Comparison of ENCODE assay signal across 12 cellular contexts in genomic region chr15:101455291-101455916, GRCh38. TPM values are rescaled to one million over a fixed set of nuclear protein-coding genes. Genes with fewer than 3 reads are reported as not detected.
DNase-seq lines count a peak whose midpoint lies in the region; ATAC-seq and TF ChIP-seq lines count a peak whose summit lies in the region.
"Had no signal": no experiment of that assay in that cellular context is flagged by ENCODE, and none has a peak within 500 bp of the region (broad histone marks: within the 10 kb centered on the region; RNA-seq: fewer than 3 reads in every experiment).

No MANE protein-coding gene starts in this region.

- TF ChIP-seq CTCF in A673 (conservative IDR thresholded peaks at IDR 0.05; ENCODE audit: low read depth, low read length) (no peak), liver (IDR thresholded peaks at IDR 0.05; ENCODE audit: low read depth, low read length, missing input control) (no peak), nephron progenitor cell (IDR thresholded peaks at IDR 0.05) (no peak), chondrocyte (IDR thresholded peaks at IDR 0.05) (no peak)

- H3K36me3 ChIP-seq in A673 (ENCODE audit: insufficient read depth, low read length, poor library complexity, severe bottlenecking) (no peaks in the 10 kb centered on the region), liver (ENCODE audit: control insufficient read depth in 4 of 4, insufficient read depth in 3 of 4, low read depth in 1 of 4, low read length in 3 of 4) (peaks cover 0 to 4% (median 0%) of the 10 kb centered on the region in 4 donors)

- no peak overlapping the region for H3K4me3 Mint-ChIP-seq in nephron progenitor cell
- no peak overlapping the region for H3K4me3 Mint-ChIP-seq in chondrocyte (ENCODE audit: unreplicated experiment)

- no peaks in the 10 kb centered on the region for H3K27me3 ChIP-seq in A673 (replicated peaks; ENCODE audit: insufficient read depth, low read depth, low read length, poor library complexity)
- no peaks in the 10 kb centered on the region for H3K27me3 ChIP-seq in liver (ENCODE audit: control insufficient read depth in 4 of 4, insufficient read depth in 4 of 4, low read length in 3 of 4)

- POLR2A ChIA-PET in A673 (lab: Charles Lee; ENCODE audit: low non-redundant PET), result no interaction called here

- peak overlapping the region in 1 of 2 donors; percentile 68 for H3K9ac ChIP-seq in liver (ENCODE audit: low read depth in 1 of 2, low read length in 2 of 2)

- CTCF ChIA-PET in A673 (lab: Charles Lee), result no interaction called here

- peak; percentile 16 for DNase-seq in A673 (ENCODE audit: low spot score)
- peak; percentile 29 for DNase-seq in HS-5 (ENCODE audit: low read depth)
- peak in 47 of 61 donors; percentile 19 to 83 (median 57) for DNase-seq in caudate nucleus (lab: John Stamatoyannopoulos, UW)
- DNase-seq in NCI-H446 treated with DMSO at 0.1 percent for 48 hours (lab: John Stamatoyannopoulos, UW), result no peak
- no peak for DNase-seq in nephron progenitor cell
- DNase-seq in chondrocyte (ENCODE audit: low spot score), result no peak
- DNase-seq: activated CD4-positive, alpha-beta T cell treated with anti-CD3 and anti-CD28 coated beads for 1 hour; Caco-2; central memory CD4-positive, alpha-beta T cell; stimulated activated CD4-positive, alpha-beta T cell treated with anti-CD3 and anti-CD28 coated beads, Interleukin-4, amount 100 ng/mL, for 24 hours had no signal

- intact Hi-C loops in A673 (cut with micrococcal nuclease; ENCODE audit: unreplicated experiment), result no loop called here

- 36% methylated on average over 9 of the region's 9 CpGs for WGBS in liver

- H3K27ac Mint-ChIP-seq in nephron progenitor cell (no peak overlapping the region), chondrocyte (ENCODE audit: unreplicated experiment) (no peak overlapping the region)

- no TSS peak for BruUV-seq in A673 (replicated peaks; lab: Mats Ljungman, UMichigan)

- H3K9me3 Mint-ChIP-seq in nephron progenitor cell (no peaks in the 10 kb centered on the region), chondrocyte (ENCODE audit: low read depth) (no peaks in the 10 kb centered on the region)

- H3K9me3 ChIP-seq in A673 (ENCODE audit: low read depth, low read length, poor library complexity, severe bottlenecking) (no peaks in the 10 kb centered on the region), liver (ENCODE audit: control insufficient read depth in 4 of 4, low read length in 3 of 4) (no peaks in the 10 kb centered on the region)
- H3K9me3 ChIP-seq: Caco-2 had no signal

- no peak overlapping the region for H3K4me3 ChIP-seq in A673 (ENCODE audit: low read depth, low read length, poor library complexity, severe bottlenecking)
- no peak overlapping the region for H3K4me3 ChIP-seq in liver (ENCODE audit: low read depth in 1 of 3, low read length in 3 of 3)

- no peak for ATAC-seq in GM18861 (IDR thresholded peaks at IDR 0.05; ENCODE audit: unreplicated experiment)

- H3K27me3 Mint-ChIP-seq in nephron progenitor cell (ENCODE audit: low read depth, poor library complexity) (peaks cover 4% of the 10 kb centered on the region), chondrocyte (ENCODE audit: low read depth) (peaks cover 11% of the 10 kb centered on the region)

- H3K36me3 Mint-ChIP-seq in nephron progenitor cell (ENCODE audit: low read depth) (no peaks in the 10 kb centered on the region), chondrocyte (ENCODE audit: low read depth) (no peaks in the 10 kb centered on the region)

- H3K27ac ChIP-seq in A673 (ENCODE audit: low read depth, low read length, poor library complexity, severe bottlenecking) (no peak overlapping the region), caudate nucleus (ENCODE audit: low read depth, low read length) (peak overlapping the region; percentile 90), liver (ENCODE audit: low read depth in 1 of 2, low read length in 2 of 2) (peak overlapping the region; percentile 58 to 87)

- H3K4me1 ChIP-seq in A673 (ENCODE audit: insufficient read depth, low read length, poor library complexity, severe bottlenecking) (no peaks in the 10 kb centered on the region), liver (ENCODE audit: control insufficient read depth in 4 of 4, insufficient read depth in 4 of 4, low read length in 3 of 4) (peaks cover 19 to 84% (median 53%) of the 10 kb centered on the region in 4 donors)

- peak; percentile 9 to 19 for TF ChIP-seq RAD21 in liver (IDR thresholded peaks at IDR 0.05)

- H3K4me1 Mint-ChIP-seq in nephron progenitor cell (peaks cover 57% of the 10 kb centered on the region), chondrocyte (ENCODE audit: low read depth) (no peaks in the 10 kb centered on the region)

TF ChIP-seq in liver, 16 proteins besides CTCF, POLR2A, EP300 and RAD21:
- TF ChIP-seq TAF1 (conservative IDR thresholded peaks at IDR 0.05), result no peak
- TF ChIP-seq JUND (IDR thresholded peaks at IDR 0.05), result no peak
- TF ChIP-seq SP1 (IDR thresholded peaks at IDR 0.05), result peak; percentile 34
- peak in 1 of 2 donors; percentile 54 for TF ChIP-seq HNF4A (conservative IDR thresholded peaks at IDR 0.05)
- TF ChIP-seq ZBTB33 (IDR thresholded peaks at IDR 0.05), result peak; percentile 39
- TF ChIP-seq FOXA1 (IDR thresholded peaks at IDR 0.05), result no peak
- peak; percentile 10 for TF ChIP-seq NR2F2 (IDR thresholded peaks at IDR 0.05)
- TF ChIP-seq FOXA2 (IDR thresholded peaks at IDR 0.05), result peak; percentile 32
- TF ChIP-seq REST (IDR thresholded peaks at IDR 0.05), result peak; percentile 18
- no peak for TF ChIP-seq ATF3 (IDR thresholded peaks at IDR 0.05)
- TF ChIP-seq MAX (IDR thresholded peaks at IDR 0.05), result peak; percentile 66
- no peak for TF ChIP-seq HNF4G (IDR thresholded peaks at IDR 0.05)
- TF ChIP-seq YY1 (IDR thresholded peaks at IDR 0.05), result peak; percentile 83
- peak; percentile 36 to 74 for TF ChIP-seq RXRA (IDR thresholded peaks at IDR 0.05)
- no peak for TF ChIP-seq EGR1 (IDR thresholded peaks at IDR 0.05; ENCODE audit: low read depth in 2 of 2)
- TF ChIP-seq GABPA (IDR thresholded peaks at IDR 0.05 in 1 of 2, conservative IDR thresholded peaks at IDR 0.05 in 1 of 2), result no peak

RNA-seq across cellular contexts. Expression of gene PCSK6, which starts 34.1 kb away (rescaled TPM):
- 2.6 and 4.3 TPM in 2 replicates for total RNA-seq in A673 (2021)
- 100 to 1,000 TPM; 124 to 398 TPM for total RNA-seq in liver
- polyA plus RNA-seq in liver, result 100 to 1,000 TPM in 1 of 2 donors, 10 to 100 TPM in 1; 94.8 to 212 TPM
- total RNA-seq in chondrocyte, result 0.40 to 2.0 TPM (median 1.4 TPM) in 3 replicates

Comparison
In these comparisons a context has a peak if more than half of its experiments do, and no peak if none do; other contexts are left out.
1. DNase-seq: peak in A673 (single experiment), HS-5 (single experiment) and caudate nucleus (47 of 61); none in NCI-H446 treated with DMSO at 0.1 percent for 48 hours (single experiment), nephron progenitor cell (single experiment) and chondrocyte (single experiment).
2. RNA of gene PCSK6, which starts 34.1 kb away (total RNA-seq): 124 to 398 TPM in liver; 2.6 to 4.3 TPM in A673 and 0.40 to 2.0 TPM in chondrocyte; every median in the first group is over 10 times any median in the second.